In the genomic region with DNA sequence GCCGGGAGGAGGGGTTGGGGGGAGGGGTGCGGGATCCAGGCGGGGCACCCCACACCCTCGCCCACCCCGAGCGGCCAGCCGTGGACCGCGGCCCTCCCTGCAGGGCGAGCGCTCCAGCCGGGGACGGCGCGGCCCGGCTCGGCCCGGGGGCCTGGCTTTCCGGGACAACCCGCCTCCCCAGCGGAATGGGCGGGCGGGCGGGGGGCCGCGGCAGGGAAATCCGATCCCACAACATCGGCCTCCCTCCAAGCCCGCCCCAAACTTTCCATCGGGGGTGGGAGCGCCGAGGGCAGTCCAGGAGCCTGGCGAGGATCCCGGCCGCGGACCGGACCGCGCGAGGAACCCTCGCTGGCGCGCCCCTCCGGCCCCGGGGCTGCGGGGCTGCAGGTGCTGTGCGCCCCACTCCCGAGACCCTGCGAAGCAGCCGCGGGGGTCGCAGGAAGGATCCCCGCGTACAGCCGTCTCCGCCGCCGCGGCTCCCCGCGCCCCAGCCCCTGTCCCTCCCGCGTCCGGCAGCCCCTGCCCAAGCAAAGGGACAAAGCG, we compare ENCODE assay signal across 9 cellular contexts. TPM values are rescaled to one million over a fixed set of nuclear protein-coding genes. Genes with fewer than 3 reads are reported as not detected.
DNase-seq lines count a peak whose midpoint lies in the region; ATAC-seq and TF ChIP-seq lines count a peak whose summit lies in the region.
"Had no signal": no experiment of that assay in that cellular context is flagged by ENCODE, and none has a peak within 500 bp of the region (broad histone marks: within the 10 kb centered on the region; RNA-seq: fewer than 3 reads in every experiment).

No MANE protein-coding gene starts in this region.

- H3K36me3 Mint-ChIP-seq in activated T-cell treated with anti-CD3 and anti-CD28 coated beads, Interleukin-2, amount 50 U/mL, for 72 hours (ENCODE audit: insufficient read depth in 2 of 2), result peaks cover 0 to 2% of the 10 kb centered on the region in 2 donors
- H3K36me3 Mint-ChIP-seq in glutamatergic neuron (ENCODE audit: unreplicated experiment), result no peaks in the 10 kb centered on the region
- H3K36me3 Mint-ChIP-seq in activated T-helper 1 cell treated with anti-CD3 and anti-CD28 coated beads, Interleukin-12 subunit alpha, Interleukin-12 subunit beta, Interleukin-2, Interleukin-4 antibody, amounts not matched to agents 30 ng/mL and 10 ng/mL and 1 ng/mL, durations not matched to agents 14 hours and 24 hours and 36 hours (ENCODE audit: low read depth), result peaks cover 12% of the 10 kb centered on the region
- H3K36me3 Mint-ChIP-seq: activated naive CD8-positive, alpha-beta T cell had no signal

- TF ChIP-seq CTCF in GM10266 (IDR thresholded peaks at IDR 0.05; ENCODE audit: control insufficient read depth, insufficient read depth, low read depth, missing control alignments) (no peak), glutamatergic neuron (IDR thresholded peaks at IDR 0.05; ENCODE audit: partially characterized antibody, unreplicated experiment) (peak; percentile 53)

- ATAC-seq in HG03175 (IDR thresholded peaks at IDR 0.05; ENCODE audit: unreplicated experiment), result peak; percentile 7
- ATAC-seq in activated T-cell treated with anti-CD3 and anti-CD28 coated beads, Interleukin-2, amount 50 U/mL, for 72 hours (replicated peaks in 1 of 2), result peak; percentile 13 to 18
- ATAC-seq in GM21381 (IDR thresholded peaks at IDR 0.05; ENCODE audit: unreplicated experiment), result no peak

- no peaks in the 10 kb centered on the region for H3K9me3 Mint-ChIP-seq in activated T-cell treated with anti-CD3 and anti-CD28 coated beads, Interleukin-2, amount 50 U/mL, for 72 hours
- H3K9me3 Mint-ChIP-seq in glutamatergic neuron (ENCODE audit: unreplicated experiment), result peaks cover 6% of the 10 kb centered on the region
- H3K9me3 Mint-ChIP-seq in activated T-helper 1 cell treated with anti-CD3 and anti-CD28 coated beads, Interleukin-12 subunit alpha, Interleukin-12 subunit beta, Interleukin-2, Interleukin-4 antibody, amounts not matched to agents 30 ng/mL and 10 ng/mL and 1 ng/mL, durations not matched to agents 14 hours and 24 hours and 36 hours, result no peaks in the 10 kb centered on the region

- DNase-seq in GM10266 (ENCODE audit: extremely low spot score) (peak; percentile 60), glutamatergic neuron (peak; percentile 60), occipital lobe (lab: John Stamatoyannopoulos, UW) (peak; percentile 50), DMS79 (lab: John Stamatoyannopoulos, UW) (no peak)
- no peak for DNase-seq in activated T-cell treated with anti-CD3 and anti-CD28 coated beads, Interleukin-2, amount 50 U/mL, for 72 hours
- no peak for DNase-seq in activated T-helper 1 cell treated with anti-CD3 and anti-CD28 coated beads, Interleukin-12 subunit alpha, Interleukin-12 subunit beta, Interleukin-2, Interleukin-4 antibody, amounts not matched to agents 30 ng/mL and 10 ng/mL and 1 ng/mL, durations not matched to agents 14 hours and 24 hours and 36 hours (ENCODE audit: low spot score)

- H3K27ac Mint-ChIP-seq in activated T-cell treated with anti-CD3 and anti-CD28 coated beads, Interleukin-2, amount 50 U/mL, for 72 hours, result no peak overlapping the region
- H3K27ac Mint-ChIP-seq in glutamatergic neuron (ENCODE audit: unreplicated experiment), result no peak overlapping the region
- no peak overlapping the region for H3K27ac Mint-ChIP-seq in activated T-helper 1 cell treated with anti-CD3 and anti-CD28 coated beads, Interleukin-12 subunit alpha, Interleukin-12 subunit beta, Interleukin-2, Interleukin-4 antibody, amounts not matched to agents 30 ng/mL and 10 ng/mL and 1 ng/mL, durations not matched to agents 14 hours and 24 hours and 36 hours
- H3K27ac Mint-ChIP-seq: activated naive CD8-positive, alpha-beta T cell had no signal

- peak overlapping the region; percentile 72 to 83 for H3K4me3 Mint-ChIP-seq in activated T-cell treated with anti-CD3 and anti-CD28 coated beads, Interleukin-2, amount 50 U/mL, for 72 hours
- no peak overlapping the region for H3K4me3 Mint-ChIP-seq in glutamatergic neuron (ENCODE audit: unreplicated experiment)
- no peak overlapping the region for H3K4me3 Mint-ChIP-seq in activated T-helper 1 cell treated with anti-CD3 and anti-CD28 coated beads, Interleukin-12 subunit alpha, Interleukin-12 subunit beta, Interleukin-2, Interleukin-4 antibody, amounts not matched to agents 30 ng/mL and 10 ng/mL and 1 ng/mL, durations not matched to agents 14 hours and 24 hours and 36 hours

- intact Hi-C loops in activated T-helper 1 cell treated with anti-CD3 and anti-CD28 coated beads, Interleukin-12 subunit alpha, Interleukin-12 subunit beta, Interleukin-2, Interleukin-4 antibody, amounts not matched to agents 30 ng/mL and 10 ng/mL and 1 ng/mL, durations not matched to agents 14 hours and 24 hours and 36 hours (cut with micrococcal nuclease), result no loop called here

- H3K27me3 Mint-ChIP-seq in activated T-cell treated with anti-CD3 and anti-CD28 coated beads, Interleukin-2, amount 50 U/mL, for 72 hours (ENCODE audit: low read depth), result peaks cover 7% of the 10 kb centered on the region
- H3K27me3 Mint-ChIP-seq in glutamatergic neuron (ENCODE audit: unreplicated experiment), result peaks cover 11% of the 10 kb centered on the region
- H3K27me3 Mint-ChIP-seq in activated T-helper 1 cell treated with anti-CD3 and anti-CD28 coated beads, Interleukin-12 subunit alpha, Interleukin-12 subunit beta, Interleukin-2, Interleukin-4 antibody, amounts not matched to agents 30 ng/mL and 10 ng/mL and 1 ng/mL, durations not matched to agents 14 hours and 24 hours and 36 hours (ENCODE audit: insufficient read depth), result peaks cover 24% of the 10 kb centered on the region
- H3K27me3 Mint-ChIP-seq: activated naive CD8-positive, alpha-beta T cell had no signal

- H3K4me1 Mint-ChIP-seq in activated T-cell treated with anti-CD3 and anti-CD28 coated beads, Interleukin-2, amount 50 U/mL, for 72 hours (ENCODE audit: low read depth), result peaks cover 43% of the 10 kb centered on the region
- peaks cover 16% of the 10 kb centered on the region for H3K4me1 Mint-ChIP-seq in glutamatergic neuron (ENCODE audit: low read depth, unreplicated experiment)
- H3K4me1 Mint-ChIP-seq in activated T-helper 1 cell treated with anti-CD3 and anti-CD28 coated beads, Interleukin-12 subunit alpha, Interleukin-12 subunit beta, Interleukin-2, Interleukin-4 antibody, amounts not matched to agents 30 ng/mL and 10 ng/mL and 1 ng/mL, durations not matched to agents 14 hours and 24 hours and 36 hours (ENCODE audit: low read depth), result peaks cover 40% of the 10 kb centered on the region

RNA-seq across cellular contexts. Expression of a gene that starts 0.5 kb away (rescaled TPM):
- 10 to 100 TPM; 16.0 to 22.2 TPM for total RNA-seq in activated T-cell treated with anti-CD3 and anti-CD28 coated beads, Interleukin-2, amount 50 U/mL, for 72 hours
- total RNA-seq in glutamatergic neuron (ENCODE audit: unreplicated experiment) (119 TPM), occipital lobe (54.9 TPM)
- 18.7 and 20.6 TPM in 2 replicates for total RNA-seq in activated T-helper 1 cell treated with anti-CD3 and anti-CD28 coated beads, Interleukin-12 subunit alpha, Interleukin-12 subunit beta, Interleukin-2, Interleukin-4 antibody, amounts not matched to agents 30 ng/mL and 10 ng/mL and 1 ng/mL, durations not matched to agents 14 hours and 24 hours and 36 hours

RNA-seq across cellular contexts. Expression of a gene that starts 11.5 kb away (rescaled TPM):
- 10 to 100 TPM; 16.5 to 17.2 TPM for total RNA-seq in activated T-cell treated with anti-CD3 and anti-CD28 coated beads, Interleukin-2, amount 50 U/mL, for 72 hours
- total RNA-seq in glutamatergic neuron (ENCODE audit: unreplicated experiment) (25.7 TPM), occipital lobe (8.0 TPM)
- total RNA-seq in activated T-helper 1 cell treated with anti-CD3 and anti-CD28 coated beads, Interleukin-12 subunit alpha, Interleukin-12 subunit beta, Interleukin-2, Interleukin-4 antibody, amounts not matched to agents 30 ng/mL and 10 ng/mL and 1 ng/mL, durations not matched to agents 14 hours and 24 hours and 36 hours, result 40.8 and 41.1 TPM in 2 replicates

RNA-seq across cellular contexts. Expression of a gene that starts 25.5 kb away (rescaled TPM):
- 1 to 10 TPM; 4.4 to 5.7 TPM for total RNA-seq in activated T-cell treated with anti-CD3 and anti-CD28 coated beads, Interleukin-2, amount 50 U/mL, for 72 hours
- total RNA-seq in glutamatergic neuron (ENCODE audit: unreplicated experiment) (5.7 TPM), occipital lobe (5.9 TPM)
- total RNA-seq in activated T-helper 1 cell treated with anti-CD3 and anti-CD28 coated beads, Interleukin-12 subunit alpha, Interleukin-12 subunit beta, Interleukin-2, Interleukin-4 antibody, amounts not matched to agents 30 ng/mL and 10 ng/mL and 1 ng/mL, durations not matched to agents 14 hours and 24 hours and 36 hours, result 8.2 and 8.8 TPM in 2 replicates

RNA-seq across cellular contexts. Expression of a gene that starts 53.3 kb away (rescaled TPM):
- total RNA-seq in activated T-cell treated with anti-CD3 and anti-CD28 coated beads, Interleukin-2, amount 50 U/mL, for 72 hours, result 10 to 100 TPM; 20.7 to 27.9 TPM
- total RNA-seq in glutamatergic neuron (ENCODE audit: unreplicated experiment) (22.3 TPM), occipital lobe (8.3 TPM)
- 26.1 and 31.4 TPM in 2 replicates for total RNA-seq in activated T-helper 1 cell treated with anti-CD3 and anti-CD28 coated beads, Interleukin-12 subunit alpha, Interleukin-12 subunit beta, Interleukin-2, Interleukin-4 antibody, amounts not matched to agents 30 ng/mL and 10 ng/mL and 1 ng/mL, durations not matched to agents 14 hours and 24 hours and 36 hours

Comparison
In these comparisons a context has a peak if more than half of its experiments do, and no peak if none do; other contexts are left out.
1. DNase-seq: peak in GM10266 (single experiment), glutamatergic neuron (single experiment) and occipital lobe (single experiment); none in activated T-cell treated with anti-CD3 and anti-CD28 coated beads, Interleukin-2, amount 50 U/mL, for 72 hours (0 of 2), DMS79 (single experiment) and activated T-helper 1 cell treated with anti-CD3 and anti-CD28 coated beads, Interleukin-12 subunit alpha, Interleukin-12 subunit beta, Interleukin-2, Interleukin-4 antibody, amounts not matched to agents 30 ng/mL and 10 ng/mL and 1 ng/mL, durations not matched to agents 14 hours and 24 hours and 36 hours (single experiment).
2. H3K4me3 Mint-ChIP-seq: peak in activated T-cell treated with anti-CD3 and anti-CD28 coated beads, Interleukin-2, amount 50 U/mL, for 72 hours (2 of 2); none in glutamatergic neuron (single experiment) and activated T-helper 1 cell treated with anti-CD3 and anti-CD28 coated beads, Interleukin-12 subunit alpha, Interleukin-12 subunit beta, Interleukin-2, Interleukin-4 antibody, amounts not matched to agents 30 ng/mL and 10 ng/mL and 1 ng/mL, durations not matched to agents 14 hours and 24 hours and 36 hours (single experiment).